ENCODE assay signal across 8 cellular contexts in genomic region chr22:29470159-29470855, GRCh38. TPM values are rescaled to one million over a fixed set of nuclear protein-coding genes. Genes with fewer than 3 reads are reported as not detected.
DNase-seq lines count a peak whose midpoint lies in the region; ATAC-seq and TF ChIP-seq lines count a peak whose summit lies in the region.

No MANE protein-coding gene starts in this region.

- peak; percentile 40 for DNase-seq in NCI-H128 (lab: John Stamatoyannopoulos, UW; ENCODE audit: unreplicated experiment)
- peak; percentile 86 for DNase-seq in activated CD4-positive, alpha-beta T cell treated with anti-CD3 and anti-CD28 coated beads, Interleukin-2, amount 10 ng/mL, durations not matched to agents 7 days and 5 days
- DNase-seq in dorsolateral prefrontal cortex: peak in 9 of 10 donors; percentile 47 to 77 (median 72)
- peak; percentile 68 to 71 for DNase-seq in memory B cell (ENCODE audit: low spot score in 2 of 2)
- peak; percentile 54 for DNase-seq in stimulated activated CD8-positive, alpha-beta memory T cell treated with anti-CD3 and anti-CD28 coated beads, Interleukin-15, amount 100 ng/mL, for 24 hours (ENCODE audit: low read depth)

- H3K4me3 Mint-ChIP-seq in activated CD4-positive, alpha-beta T cell treated with anti-CD3 and anti-CD28 coated beads, Interleukin-2, amount 10 ng/mL, durations not matched to agents 7 days and 5 days: peak overlapping the region; percentile 67
- H3K4me3 Mint-ChIP-seq in memory B cell: peak overlapping the region; percentile 66

- ATAC-seq in memory B cell (ENCODE audit: low read depth) (peak; percentile 87), GM21390 (IDR thresholded peaks at IDR 0.05; ENCODE audit: unreplicated experiment) (no peak), HG03378 (IDR thresholded peaks at IDR 0.05; ENCODE audit: unreplicated experiment) (no peak)

- TF ChIP-seq CTCF in GM12872 (IDR thresholded peaks at IDR 0.05; ENCODE audit: insufficient read depth, low read depth, low read length) (peak; percentile 91), dorsolateral prefrontal cortex (IDR thresholded peaks at IDR 0.05 in 54 of 56, conservative IDR thresholded peaks at IDR 0.05 in 2 of 56; ENCODE audit: low read depth in 1 of 56, partially characterized antibody in 56 of 56) (peak; percentile 47 to 86 (median 72))

- peak overlapping the region in 1 of 59 donors; percentile 2 for H3K27ac ChIP-seq in dorsolateral prefrontal cortex

- peak overlapping the region in 51 of 59 donors; percentile 6 to 55 (median 35) for H3K4me3 ChIP-seq in dorsolateral prefrontal cortex

- H3K27me3 ChIP-seq in dorsolateral prefrontal cortex: peaks cover 0 to 9% (median 0%) of the 10 kb centered on the region in 45 donors

- H3K9me3 Mint-ChIP-seq in activated CD4-positive, alpha-beta T cell treated with anti-CD3 and anti-CD28 coated beads, Interleukin-2, amount 10 ng/mL, durations not matched to agents 7 days and 5 days: no peaks in the 10 kb centered on the region
- no peaks in the 10 kb centered on the region for H3K9me3 Mint-ChIP-seq in memory B cell

- H3K27me3 Mint-ChIP-seq in activated CD4-positive, alpha-beta T cell treated with anti-CD3 and anti-CD28 coated beads, Interleukin-2, amount 10 ng/mL, durations not matched to agents 7 days and 5 days: peaks cover 17% of the 10 kb centered on the region
- H3K27me3 Mint-ChIP-seq in memory B cell: peaks cover 4% of the 10 kb centered on the region

- H3K36me3 Mint-ChIP-seq in activated CD4-positive, alpha-beta T cell treated with anti-CD3 and anti-CD28 coated beads, Interleukin-2, amount 10 ng/mL, durations not matched to agents 7 days and 5 days (ENCODE audit: low read depth): no peaks in the 10 kb centered on the region
- no peaks in the 10 kb centered on the region for H3K36me3 Mint-ChIP-seq in memory B cell

- H3K4me1 Mint-ChIP-seq in activated CD4-positive, alpha-beta T cell treated with anti-CD3 and anti-CD28 coated beads, Interleukin-2, amount 10 ng/mL, durations not matched to agents 7 days and 5 days: peaks cover 10% of the 10 kb centered on the region
- peaks cover 8% of the 10 kb centered on the region for H3K4me1 Mint-ChIP-seq in memory B cell

- POLR2A ChIA-PET in activated CD4-positive, alpha-beta T cell treated with anti-CD3 and anti-CD28 coated beads, Interleukin-2, amount 10 ng/mL, durations not matched to agents 7 days and 5 days (lab: Charles Lee): no interaction called here

- intact Hi-C loops in dorsolateral prefrontal cortex (cut with DNase I): no loop called here

- CTCF ChIA-PET in activated CD4-positive, alpha-beta T cell treated with anti-CD3 and anti-CD28 coated beads, Interleukin-2, amount 10 ng/mL, durations not matched to agents 7 days and 5 days (lab: Charles Lee): interaction anchor here (0.5 to 1.4 kb wide), 3 partner anchors 10 to 348 kb away, joined by 4 to 6 read pairs (median 5); partner anchors contain the start of gene NEFH

- peak overlapping the region; percentile 68 for H3K27ac Mint-ChIP-seq in activated CD4-positive, alpha-beta T cell treated with anti-CD3 and anti-CD28 coated beads, Interleukin-2, amount 10 ng/mL, durations not matched to agents 7 days and 5 days
- no peak overlapping the region for H3K27ac Mint-ChIP-seq in memory B cell

RNA-seq across cellular contexts. Expression of gene NEFH, which starts 9.7 kb away (rescaled TPM):
- under 1 TPM; 0.87 to 0.89 TPM for total RNA-seq in activated CD4-positive, alpha-beta T cell treated with anti-CD3 and anti-CD28 coated beads, Interleukin-2, amount 10 ng/mL, durations not matched to agents 7 days and 5 days
- 100 to 1,000 TPM in 54 of 120 experiments, 10 to 100 TPM in 66; 16.2 to 267 (median 91.7) TPM for total RNA-seq in dorsolateral prefrontal cortex

RNA-seq across cellular contexts. Expression of gene RFPL1, which starts 31.9 kb away (rescaled TPM):
- total RNA-seq in activated CD4-positive, alpha-beta T cell treated with anti-CD3 and anti-CD28 coated beads, Interleukin-2, amount 10 ng/mL, durations not matched to agents 7 days and 5 days: not detected
- 1 to 10 TPM in 4 of 120 experiments, under 1 TPM in 37, not detected in 79; 0.31 to 1.4 (median 0.56) TPM for total RNA-seq in dorsolateral prefrontal cortex

Comparison
In these comparisons a context has a peak if more than half of its experiments do, and no peak if none do; other contexts are left out.
1. RNA of gene NEFH, which starts 9.7 kb away (total RNA-seq): 16.2 to 267 TPM in dorsolateral prefrontal cortex; 0.87 to 0.89 TPM in activated CD4-positive, alpha-beta T cell treated with anti-CD3 and anti-CD28 coated beads, Interleukin-2, amount 10 ng/mL, durations not matched to agents 7 days and 5 days; every median in the first group is over 4 times any median in the second.
2. Peak in every context shown above with its lines, with median percentiles within 50 percentile points of each other: DNase-seq.